Comparison of ENCODE assay signal across 9 cellular contexts in the genomic region with DNA sequence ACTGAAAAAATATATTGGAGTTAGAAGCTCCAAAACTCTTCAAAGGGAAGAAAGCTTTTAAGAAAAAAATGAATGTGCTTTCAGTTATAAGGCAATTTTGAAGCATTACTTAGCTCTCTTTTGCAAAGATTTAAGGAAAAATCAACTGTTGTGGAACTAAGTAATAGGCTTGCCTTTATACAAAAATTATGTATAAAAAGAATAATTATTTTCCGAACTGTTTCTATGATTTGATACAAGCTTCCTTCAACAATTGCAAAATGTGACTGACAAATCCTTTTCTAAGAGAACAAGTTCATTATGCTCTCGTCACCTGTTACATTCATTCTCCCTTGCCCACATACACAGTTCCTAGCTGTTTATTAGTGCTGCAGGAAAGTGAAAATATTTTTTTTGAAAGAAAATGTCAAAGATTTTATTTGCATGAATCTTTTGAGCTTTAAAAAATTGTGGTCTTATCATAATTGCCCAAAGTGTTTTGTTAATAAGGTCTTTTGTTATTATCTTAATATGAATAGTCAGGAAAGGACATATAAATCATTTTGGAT.
DNase-seq lines count a peak whose midpoint lies in the region; ATAC-seq and TF ChIP-seq lines count a peak whose summit lies in the region.
"Had no signal": no experiment of that assay in that cellular context is flagged by ENCODE, and none has a peak within 500 bp of the region (broad histone marks: within the 10 kb centered on the region; RNA-seq: fewer than 3 reads in every experiment).

No MANE protein-coding gene starts in this region.

- peak overlapping the region in 8 of 10 experiments; percentile 48 to 58 (median 50); a peak in 12 of 20 replicates for H3K4me3 ChIP-seq in BLaER1 treated with 17β-estradiol and CSF1 and Interleukin-3, amounts not matched to agents 10 nM and 100 nM
- H3K4me3 ChIP-seq in fibroblast of mammary gland (ENCODE audit: control insufficient read depth, low read depth, low read length) (peak overlapping the region; percentile 65), prostate gland (peak overlapping the region; percentile 24 to 36)

- TF ChIP-seq CTCF in fibroblast of mammary gland (conservative IDR thresholded peaks at IDR 0.05; ENCODE audit: control insufficient read depth, insufficient read depth, low read depth, low read length) = no peak
- TF ChIP-seq CTCF in prostate gland (IDR thresholded peaks at IDR 0.05) = no peak

- intact Hi-C loops in prostate gland (cut with DNase I) = loop anchor here (10.0 kb wide), 1 partner anchor 339 kb away; no protein-coding TSS in a partner anchor

- H3K9ac ChIP-seq in BLaER1 treated with 17β-estradiol and CSF1 and Interleukin-3, amounts not matched to agents 10 nM and 100 nM = peak overlapping the region in 9 of 11 experiments; percentile 6 to 80 (median 64); a peak in 12 of 22 replicates

- H3K36me3 ChIP-seq in BLaER1 treated with 17β-estradiol and CSF1 and Interleukin-3, amounts not matched to agents 10 nM and 100 nM = 0 out of 22 replicates have a peak, but pooled peaks cover 0 to 3% (median 0%) of the 10 kb centered on the region in 11 experiments
- no peaks in the 10 kb centered on the region for H3K36me3 ChIP-seq in prostate gland

- TF ChIP-seq POLR2A in prostate gland (IDR thresholded peaks at IDR 0.05) = no peak

- peaks cover 0 to 15% (median 0%) of the 10 kb centered on the region in 11 experiments; a peak in 5 of 22 replicates for H3K27me3 ChIP-seq in BLaER1 treated with 17β-estradiol and CSF1 and Interleukin-3, amounts not matched to agents 10 nM and 100 nM
- H3K27me3 ChIP-seq in prostate gland (replicated peaks; ENCODE audit: insufficient read depth) = no peaks in the 10 kb centered on the region

- H3K4me1 ChIP-seq in BLaER1 treated with 17β-estradiol and CSF1 and Interleukin-3, amounts not matched to agents 10 nM and 100 nM = peaks cover 19 to 48% (median 35%) of the 10 kb centered on the region in 10 experiments
- no peaks in the 10 kb centered on the region for H3K4me1 ChIP-seq in prostate gland (replicated peaks)

- H3K4me2 ChIP-seq in BLaER1 treated with 17β-estradiol and CSF1 and Interleukin-3, amounts not matched to agents 10 nM and 100 nM = peak overlapping the region; percentile 56 to 88 (median 77); a peak in 19 of 22 replicates

- peak overlapping the region; percentile 47 to 72 (median 64); a peak in 17 of 22 replicates for H3K27ac ChIP-seq in BLaER1 treated with 17β-estradiol and CSF1 and Interleukin-3, amounts not matched to agents 10 nM and 100 nM
- H3K27ac ChIP-seq in prostate gland = peak overlapping the region; percentile 69 to 78

- peaks cover 0 to 11% (median 3%) of the 10 kb centered on the region in 11 experiments; a peak in 8 of 22 replicates for H3K9me3 ChIP-seq in BLaER1 treated with 17β-estradiol and CSF1 and Interleukin-3, amounts not matched to agents 10 nM and 100 nM (replicated peaks in 1 of 11)
- no peaks in the 10 kb centered on the region for H3K9me3 ChIP-seq in prostate gland

- 13% methylated on average over 2 of the region's 2 CpGs for WGBS in prostate gland

- no peak for ATAC-seq in GM18873 (IDR thresholded peaks at IDR 0.05; ENCODE audit: low FRiP score, unreplicated experiment)

- no peaks in the 10 kb centered on the region for H4K20me1 ChIP-seq in BLaER1 treated with 17β-estradiol and CSF1 and Interleukin-3, amounts not matched to agents 10 nM and 100 nM

- DNase-seq in RPMI8226 (peak; percentile 42), fibroblast of mammary gland (ENCODE audit: low read depth) (peak; percentile 25), prostate gland (ENCODE audit: low spot score) (no peak), NCI-H524 (lab: John Stamatoyannopoulos, UW) (no peak), NCI-H510A treated with DMSO at 0.1 percent for 48 hours (lab: John Stamatoyannopoulos, UW) (no peak), NCI-H1048 (lab: John Stamatoyannopoulos, UW) (no peak)
- DNase-seq: activated CD4-positive, alpha-beta T cell treated with anti-CD3 and anti-CD28 coated beads, Interleukin-2, amount 50 U/mL, for 1 hour had no signal

Comparison
In these comparisons a context has a peak if more than half of its experiments do, and no peak if none do; other contexts are left out.
1. DNase-seq: peak in RPMI8226 (single experiment) and fibroblast of mammary gland (single experiment); none in prostate gland (single experiment), NCI-H524 (0 of 2), NCI-H510A treated with DMSO at 0.1 percent for 48 hours (single experiment) and NCI-H1048 (single experiment).
2. Peak in every context shown above with its lines, with median percentiles within 50 percentile points of each other: H3K4me3 ChIP-seq.